In the genomic region with DNA sequence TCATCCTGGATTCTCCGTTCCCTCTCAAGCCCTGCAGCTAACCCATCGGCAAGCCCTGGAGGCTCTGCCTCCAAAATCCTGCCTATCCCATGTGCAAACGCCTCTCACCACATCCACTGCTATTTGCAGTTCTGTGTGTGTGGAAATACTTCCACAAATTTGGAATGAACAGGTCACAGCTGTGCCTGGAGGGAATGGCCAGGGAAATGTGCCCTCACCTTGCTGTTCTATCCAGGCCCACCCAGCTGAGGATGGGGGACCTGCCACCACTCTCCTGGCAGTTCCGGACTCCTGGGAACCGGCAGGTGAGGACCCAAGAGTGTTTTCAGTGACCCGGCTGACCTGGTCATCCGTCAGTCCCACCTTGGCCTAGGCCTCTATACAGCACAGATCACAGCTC, we compare ENCODE assay signal across 4 cellular contexts. TPM values are rescaled to one million over a fixed set of nuclear protein-coding genes. Genes with fewer than 3 reads are reported as not detected.
"Had no signal": no experiment of that assay in that cellular context is flagged by ENCODE, and none has a peak within 500 bp of the region (broad histone marks: within the 10 kb centered on the region; RNA-seq: fewer than 3 reads in every experiment).

No MANE protein-coding gene starts in this region.

RNA-seq across cellular contexts. Expression of gene TBC1D3H, which starts 12.3 kb away (rescaled TPM):
- total RNA-seq: LHCN-M2, M059J, MCF 10A, NCI-H460 had no signal

RNA-seq across cellular contexts. Expression of gene TBC1D3G, which starts 52.3 kb away (rescaled TPM):
- total RNA-seq: LHCN-M2, M059J, MCF 10A, NCI-H460 had no signal
